Comparison of ENCODE assay signal across 8 cellular contexts in genomic region chr17:43778337-43779144, GRCh38. TPM values are rescaled to one million over a fixed set of nuclear protein-coding genes. Genes with fewer than 3 reads are reported as not detected.
DNase-seq lines count a peak whose midpoint lies in the region; ATAC-seq, FAIRE-seq and TF ChIP-seq lines count a peak whose summit lies in the region.

Gene DUSP3 (minus strand): TSS chr17:43778977. CDS start chr17:43778924, 53 bp downstream.

- peak; percentile 76 for ATAC-seq in GM21528 (IDR thresholded peaks at IDR 0.05; ENCODE audit: low FRiP score, unreplicated experiment)

- in situ Hi-C loops in SK-MEL-5 (cut with HindIII; ENCODE audit: low pct_unique_long_range_greater_than_20kb, low sequenced_read_pairs): no loop called here

- FAIRE-seq in frontal cortex (lab: Jason Lieb, UNC): no peak

- no peak within 1 kb of the TSS for H3K27ac ChIP-seq in Karpas-422 (ENCODE audit: low read length)
- H3K27ac ChIP-seq in neural progenitor cell: peak within 1 kb of the TSS; percentile 7
- H3K27ac ChIP-seq in stomach: peak within 1 kb of the TSS; percentile 99 to 100 (median 99)

- peaks cover 4% of the 10 kb centered on the region for H3K36me3 Mint-ChIP-seq in neural progenitor cell

- no peaks in the 10 kb centered on the region for H3K27me3 ChIP-seq in Karpas-422 (ENCODE audit: low read length)
- H3K27me3 ChIP-seq in neural progenitor cell: peaks cover 37% of the 10 kb centered on the region
- no peaks in the 10 kb centered on the region for H3K27me3 ChIP-seq in stomach

- peak in 2 of 4 donors; percentile 20 to 22 for TF ChIP-seq POLR2A in stomach (IDR thresholded peaks at IDR 0.05)

- peaks cover 7% of the 10 kb centered on the region for H3F3A ChIP-seq in neural progenitor cell (ENCODE audit: low read depth)

- H3K4me1 ChIP-seq in Karpas-422 (ENCODE audit: low read length) (peaks cover 15% of the 10 kb centered on the region), neural progenitor cell (peaks cover 5% of the 10 kb centered on the region), stomach (peaks cover 39 to 60% (median 52%) of the 10 kb centered on the region in 4 donors)

- H3K4me3 ChIP-seq in Karpas-422 (ENCODE audit: low read length) (peak within 1 kb of the TSS; percentile 84), neural progenitor cell (peak within 1 kb of the TSS; percentile 69), stomach (peak within 1 kb of the TSS; percentile 68 to 96 (median 82))

- intact Hi-C loops in stomach (cut with DNase I; ENCODE audit: low total_unique reads): no loop called here

- H3K9me2 ChIP-seq in Karpas-422 (replicated peaks; ENCODE audit: insufficient read depth, low read length): no peaks in the 10 kb centered on the region

- H3K4me2 ChIP-seq in Karpas-422 (ENCODE audit: low read depth, low read length, poor library complexity, severe bottlenecking): peak within 1 kb of the TSS; percentile 96
- H3K4me2 ChIP-seq in neural progenitor cell: peak within 1 kb of the TSS; percentile 83

- peaks cover 9% of the 10 kb centered on the region for H3K4me1 Mint-ChIP-seq in neural progenitor cell

- no peaks in the 10 kb centered on the region for H3K36me3 ChIP-seq in Karpas-422 (ENCODE audit: insufficient read depth, low read length)
- H3K36me3 ChIP-seq in neural progenitor cell: no peaks in the 10 kb centered on the region
- peaks cover 11 to 32% (median 24%) of the 10 kb centered on the region in 4 donors for H3K36me3 ChIP-seq in stomach

- WGBS in stomach, 5 donors: 0 to 1% (median 0%) methylated on average over 42 to 100 of the region's 100 CpGs

- peak within 1 kb of the TSS; percentile 88 for H3K4me3 Mint-ChIP-seq in neural progenitor cell

- peak within 1 kb of the TSS; percentile 93 for H3K27ac Mint-ChIP-seq in neural progenitor cell

- no peaks in the 10 kb centered on the region for H3K79me2 ChIP-seq in Karpas-422 (ENCODE audit: low read length)
- H3K79me2 ChIP-seq in neural progenitor cell (ENCODE audit: low read depth): peaks cover 4% of the 10 kb centered on the region

- DNase-seq in DMS 273 treated with DMSO at 0.1 percent for 48 hours (lab: John Stamatoyannopoulos, UW) (peak; percentile 19), Karpas-422 (peak; percentile 86), SK-MEL-5 (ENCODE audit: low read depth, low spot score) (peak; percentile 88), frontal cortex (ENCODE audit: low spot score in 2 of 2) (peak; percentile 91 to 92), neural progenitor cell (ENCODE audit: low spot score) (peak; percentile 94), stomach (peak; percentile 98)
- DNase-seq in activated naive CD4-positive, alpha-beta T cell treated with anti-CD3 and anti-CD28 coated beads, Interleukin-2, amount 50 U/mL, for 16 hours: peak; percentile 79

- TF ChIP-seq EP300 in stomach (IDR thresholded peaks at IDR 0.05): peak; percentile 16

- no peaks in the 10 kb centered on the region for H3K9me3 Mint-ChIP-seq in neural progenitor cell

- H4K20me1 ChIP-seq in Karpas-422 (ENCODE audit: insufficient read depth, low read depth, low read length): no peaks in the 10 kb centered on the region
- peaks cover 3% of the 10 kb centered on the region for H4K20me1 ChIP-seq in neural progenitor cell (ENCODE audit: low read depth)

- H2AFZ ChIP-seq in Karpas-422 (ENCODE audit: low read length): peak within 1 kb of the TSS; percentile 98
- H2AFZ ChIP-seq in neural progenitor cell (replicated peaks): peak within 1 kb of the TSS; percentile 85

- peaks cover 4% of the 10 kb centered on the region for H3K27me3 Mint-ChIP-seq in neural progenitor cell (ENCODE audit: insufficient read depth, low read depth)

- TF ChIP-seq CTCF in neural progenitor cell (IDR thresholded peaks at IDR 0.05) (no peak), stomach (IDR thresholded peaks at IDR 0.05) (no peak)

- peak within 1 kb of the TSS; percentile 82 for H3K9ac ChIP-seq in Karpas-422 (ENCODE audit: low read length)
- peak within 1 kb of the TSS; percentile 46 for H3K9ac ChIP-seq in neural progenitor cell

- H3K9me3 ChIP-seq in Karpas-422 (ENCODE audit: low read length) (no peaks in the 10 kb centered on the region), neural progenitor cell (ENCODE audit: low read depth) (no peaks in the 10 kb centered on the region), stomach (no peaks in the 10 kb centered on the region)

RNA-seq across cellular contexts. Expression of gene DUSP3, which starts in this region (rescaled TPM):
- total RNA-seq in Karpas-422 (2014; rRNA removed; shearing (Covaris generic); ENCODE audit: low replicate concordance): 7.9 and 9.5 TPM in 2 replicates
- 139 and 151 TPM in 2 replicates for total RNA-seq in SK-MEL-5 (2014; rRNA removed; shearing (Covaris generic))
- polyA plus RNA-seq in SK-MEL-5 (2015; cell fraction: cytosol; rRNA removed): 95.2 and 118 TPM in 2 replicates
- 71.8 and 73.0 TPM in 2 replicates for polyA plus RNA-seq in SK-MEL-5 (2015; cell fraction: nucleus; rRNA removed)
- total RNA-seq in frontal cortex (33.0 TPM), neural progenitor cell (ENCODE audit: low replicate concordance) (18.2 and 20.8 TPM in 2 replicates), stomach (10 to 100 TPM; 33.0 to 97.8 (median 88.8) TPM)
- 10 to 100 TPM; 49.8 to 62.3 (median 51.7) TPM for polyA plus RNA-seq in stomach

Comparison
In these comparisons a context has a peak if more than half of its experiments do, and no peak if none do; other contexts are left out.
1. DNase-seq: peak in every context shown above with its lines; median percentile 98 in stomach; 94 in neural progenitor cell; 92 in frontal cortex; 88 in SK-MEL-5; 86 in Karpas-422; 79 in activated naive CD4-positive, alpha-beta T cell treated with anti-CD3 and anti-CD28 coated beads, Interleukin-2, amount 50 U/mL, for 16 hours; 19 in DMS 273 treated with DMSO at 0.1 percent for 48 hours.